In the genomic region with DNA sequence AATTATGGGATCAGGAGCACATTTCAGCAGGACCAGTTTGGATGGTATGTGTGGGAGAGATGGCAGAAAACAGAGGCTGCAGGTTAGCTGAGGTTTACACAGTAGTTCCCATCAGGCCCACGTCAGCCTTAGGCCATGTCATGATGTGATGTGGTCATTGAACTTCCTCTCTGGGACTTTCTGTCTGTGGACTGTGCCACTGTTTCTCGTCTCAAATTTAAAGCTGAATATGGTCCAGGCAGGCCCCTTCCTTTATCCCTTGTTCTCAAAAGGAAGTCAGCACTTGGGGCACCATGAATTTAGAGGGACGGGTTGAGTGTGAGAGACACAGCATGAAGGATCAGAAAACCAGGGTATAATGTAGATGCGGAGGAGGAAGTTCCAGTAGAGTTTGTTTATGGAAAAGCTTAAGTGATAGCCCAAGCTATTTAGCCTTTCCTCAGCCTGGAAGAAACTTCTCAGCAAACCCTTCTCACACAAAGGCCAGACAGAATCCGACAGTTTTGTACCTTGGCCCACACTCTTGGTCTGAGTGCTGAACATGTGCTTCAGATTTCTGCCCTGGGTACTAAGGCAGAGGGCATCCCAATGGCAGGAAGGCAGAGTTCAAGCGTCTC, we compare ENCODE assay signal across 15 cellular contexts. TPM values are rescaled to one million over a fixed set of nuclear protein-coding genes. Genes with fewer than 3 reads are reported as not detected.
DNase-seq lines count a peak whose midpoint lies in the region; ATAC-seq and TF ChIP-seq lines count a peak whose summit lies in the region.
"Had no signal": no experiment of that assay in that cellular context is flagged by ENCODE, and none has a peak within 500 bp of the region (broad histone marks: within the 10 kb centered on the region; RNA-seq: fewer than 3 reads in every experiment).

No MANE protein-coding gene starts in this region.

- H3K27me3 ChIP-seq in mesendoderm (ENCODE audit: insufficient read depth, low read length, poor library complexity) (no peaks in the 10 kb centered on the region), tibial nerve (no peaks in the 10 kb centered on the region), right atrium auricular region (no peaks in the 10 kb centered on the region)
- H3K27me3 ChIP-seq: body of pancreas had no signal

- no peak overlapping the region for H3K27ac Mint-ChIP-seq in activated T-cell treated with anti-CD3 and anti-CD28 coated beads, Interleukin-2, amount 50 U/mL, for 72 hours
- H3K27ac Mint-ChIP-seq: activated T-cell treated with anti-CD3 and anti-CD28 coated beads, Interleukin-2, amount 50 U/mL, for 24 hours had no signal

- no peak overlapping the region for H3K23ac ChIP-seq in mesendoderm (ENCODE audit: low read length)

- H3K27ac ChIP-seq in mesendoderm (ENCODE audit: low read depth, low read length) (no peak overlapping the region), tibial nerve (peak overlapping the region in 3 of 4 donors; percentile 63 to 66 (median 64)), right atrium auricular region (peak overlapping the region in 1 of 2 donors; percentile 6)
- H3K27ac ChIP-seq: 22Rv1 had no signal

- H2BK120ac ChIP-seq in mesendoderm (ENCODE audit: low read depth, low read length): no peak overlapping the region

- no peak for TF ChIP-seq POLR2A in tibial nerve (IDR thresholded peaks at IDR 0.05)

- H3K79me1 ChIP-seq in mesendoderm (ENCODE audit: low read length): no peaks in the 10 kb centered on the region

- H3K4me3 ChIP-seq in mesendoderm (ENCODE audit: low read length): no peak overlapping the region
- no peak overlapping the region for H3K4me3 ChIP-seq in tibial nerve
- H3K4me3 ChIP-seq in right atrium auricular region: no peak overlapping the region
- H3K4me3 ChIP-seq: body of pancreas, lung had no signal

- no peak overlapping the region for H3K4me3 Mint-ChIP-seq in activated T-cell treated with anti-CD3 and anti-CD28 coated beads, Interleukin-2, amount 50 U/mL, for 72 hours
- H3K4me3 Mint-ChIP-seq: activated T-cell treated with anti-CD3 and anti-CD28 coated beads, Interleukin-2, amount 50 U/mL, for 24 hours had no signal

- H3K4me1 ChIP-seq in mesendoderm (ENCODE audit: control insufficient read depth, low read depth, low read length): peaks cover 6% of the 10 kb centered on the region
- H3K4me1 ChIP-seq in tibial nerve: peaks cover 0 to 50% (median 19%) of the 10 kb centered on the region in 4 donors
- peaks cover 0 to 32% of the 10 kb centered on the region in 2 donors for H3K4me1 ChIP-seq in right atrium auricular region

- ATAC-seq in activated T-cell treated with anti-CD3 and anti-CD28 coated beads, Interleukin-2, amount 50 U/mL, for 72 hours (replicated peaks in 1 of 2): no peak
- ATAC-seq: body of pancreas had no signal

- no peak overlapping the region for H2BK5ac ChIP-seq in mesendoderm (ENCODE audit: low read length)

- peaks cover 29% of the 10 kb centered on the region for H3K4me1 Mint-ChIP-seq in activated T-cell treated with anti-CD3 and anti-CD28 coated beads, Interleukin-2, amount 50 U/mL, for 72 hours (ENCODE audit: low read depth)

- no peak overlapping the region for H2AK5ac ChIP-seq in mesendoderm (ENCODE audit: low read length)

- peaks cover 15% of the 10 kb centered on the region for H3K27me3 Mint-ChIP-seq in activated T-cell treated with anti-CD3 and anti-CD28 coated beads, Interleukin-2, amount 50 U/mL, for 72 hours (ENCODE audit: low read depth)

- DNase-seq in NOMO-1 (lab: John Stamatoyannopoulos, UW; ENCODE audit: unreplicated experiment in 2 of 2) (peak; percentile 22 to 69), NOMO-1 treated with dmso at 0.1 percent for 144 hours (lab: John Stamatoyannopoulos, UW; ENCODE audit: unreplicated experiment) (no peak), amniotic epithelial cell (ENCODE audit: low read depth) (peak; percentile 43), mesendoderm (no peak), tibial nerve (ENCODE audit: low spot score in 2 of 2) (no peak), T1000 (lab: John Stamatoyannopoulos, UW) (no peak), right atrium auricular region (ENCODE audit: low spot score) (no peak)
- DNase-seq in activated T-cell treated with anti-CD3 and anti-CD28 coated beads, Interleukin-2, amount 50 U/mL, for 72 hours: no peak
- DNase-seq: activated T-cell treated with anti-CD3 and anti-CD28 coated beads, Interleukin-2, amount 50 U/mL, for 24 hours; body of pancreas; COR-L47; MM.1S; Right ventricle myocardium superior had no signal

- no peak overlapping the region for H3K9ac ChIP-seq in mesendoderm (ENCODE audit: low read length)

- H4K5ac ChIP-seq in mesendoderm (ENCODE audit: low read length): no peak overlapping the region

- no peaks in the 10 kb centered on the region for H3K36me3 Mint-ChIP-seq in activated T-cell treated with anti-CD3 and anti-CD28 coated beads, Interleukin-2, amount 50 U/mL, for 72 hours (ENCODE audit: insufficient read depth in 2 of 2)

- H3K9me3 ChIP-seq in tibial nerve (no peaks in the 10 kb centered on the region), right atrium auricular region (no peaks in the 10 kb centered on the region)
- H3K9me3 ChIP-seq: body of pancreas had no signal

- TF ChIP-seq EP300 in tibial nerve (IDR thresholded peaks at IDR 0.05): no peak

- H3K18ac ChIP-seq in mesendoderm (ENCODE audit: low read length): no peak overlapping the region

- WGBS in mesendoderm (ENCODE audit: extremely low coverage, insufficient coverage, low lambda C conversion rate): no CpG with 5 or more reads among the region's 6 CpGs
- WGBS in tibial nerve, 2 donors: 53 to 63% methylated on average over 6 of the region's 6 CpGs

- no peaks in the 10 kb centered on the region for H3K9me3 Mint-ChIP-seq in activated T-cell treated with anti-CD3 and anti-CD28 coated beads, Interleukin-2, amount 50 U/mL, for 72 hours
- H3K9me3 Mint-ChIP-seq: activated T-cell treated with anti-CD3 and anti-CD28 coated beads, Interleukin-2, amount 50 U/mL, for 24 hours had no signal

- no peaks in the 10 kb centered on the region for H3K79me2 ChIP-seq in mesendoderm (ENCODE audit: control insufficient read depth, insufficient read depth, low read length)

- no peaks in the 10 kb centered on the region for H3K36me3 ChIP-seq in mesendoderm (ENCODE audit: control insufficient read depth, insufficient read depth, low read length)
- no peaks in the 10 kb centered on the region for H3K36me3 ChIP-seq in tibial nerve
- no peaks in the 10 kb centered on the region for H3K36me3 ChIP-seq in right atrium auricular region

- H4K8ac ChIP-seq in mesendoderm (ENCODE audit: low read depth, low read length): no peak overlapping the region

- H3K4me2 ChIP-seq in mesendoderm (ENCODE audit: low read length): no peak overlapping the region

- H2BK15ac ChIP-seq in mesendoderm (replicated peaks; ENCODE audit: low read depth): no peak overlapping the region

- no peak overlapping the region for H3K4ac ChIP-seq in mesendoderm (ENCODE audit: low read depth, low read length)

- H3K56ac ChIP-seq in mesendoderm (ENCODE audit: low read length): peak overlapping the region; percentile 11

- TF ChIP-seq CTCF in tibial nerve (IDR thresholded peaks at IDR 0.05) (no peak), right atrium auricular region (IDR thresholded peaks at IDR 0.05) (no peak)

RNA-seq across cellular contexts. Expression of a gene that starts 3.6 kb away (rescaled TPM):
- 4.1 TPM for polyA plus RNA-seq in mesendoderm (2013, experiment 1 of 2)
- 4.5 TPM for polyA plus RNA-seq in mesendoderm (2013, experiment 2 of 2)
- total RNA-seq in tibial nerve (1,000 to 10,000 TPM; 1,043 to 8,473 (median 5,787) TPM), right atrium auricular region (100 to 1,000 TPM in 1 of 2 donors, 10 to 100 TPM in 1; 99.0 to 358 TPM)
- total RNA-seq in activated T-cell treated with anti-CD3 and anti-CD28 coated beads, Interleukin-2, amount 50 U/mL, for 72 hours: 1 to 10 TPM; 5.7 to 9.2 TPM

RNA-seq across cellular contexts. Expression of a gene that starts 9.4 kb away (rescaled TPM):
- not detected for polyA plus RNA-seq in mesendoderm (2013, experiment 1 of 2)
- polyA plus RNA-seq in mesendoderm (2013, experiment 2 of 2): 0.01 TPM
- total RNA-seq in tibial nerve (1 to 10 TPM in 1 of 4 donors, under 1 TPM in 3; 0.30 to 2.9 (median 0.72) TPM), right atrium auricular region (not detected)
- 1 to 10 TPM; 2.2 to 7.9 TPM for total RNA-seq in activated T-cell treated with anti-CD3 and anti-CD28 coated beads, Interleukin-2, amount 50 U/mL, for 72 hours
- total RNA-seq: body of pancreas, Right ventricle myocardium superior had no signal

RNA-seq across cellular contexts. Expression of a gene that starts 14.7 kb away (rescaled TPM):
- 4.4 TPM for polyA plus RNA-seq in mesendoderm (2013, experiment 1 of 2)
- 4.3 TPM for polyA plus RNA-seq in mesendoderm (2013, experiment 2 of 2)
- 10 to 100 TPM; 51.8 to 57.0 (median 54.3) TPM for total RNA-seq in tibial nerve
- total RNA-seq in activated T-cell treated with anti-CD3 and anti-CD28 coated beads, Interleukin-2, amount 50 U/mL, for 72 hours: 10 to 100 TPM; 30.0 to 31.5 TPM
- 10 to 100 TPM; 33.5 to 64.5 TPM for total RNA-seq in right atrium auricular region

RNA-seq across cellular contexts. Expression of a gene that starts 44.0 kb away (rescaled TPM):
- 15.4 TPM for polyA plus RNA-seq in mesendoderm (2013, experiment 1 of 2)
- polyA plus RNA-seq in mesendoderm (2013, experiment 2 of 2): 22.5 TPM
- total RNA-seq in tibial nerve (100 to 1,000 TPM; 411 to 653 (median 546) TPM), right atrium auricular region (100 to 1,000 TPM in 1 of 2 donors, 10 to 100 TPM in 1; 76.2 to 153 TPM)
- total RNA-seq in activated T-cell treated with anti-CD3 and anti-CD28 coated beads, Interleukin-2, amount 50 U/mL, for 72 hours: 1 to 10 TPM; 1.5 to 2.6 TPM

Comparison
In these comparisons a context has a peak if more than half of its experiments do, and no peak if none do; other contexts are left out.
1. DNase-seq: peak in NOMO-1 (2 of 2) and amniotic epithelial cell (single experiment); none in NOMO-1 treated with dmso at 0.1 percent for 144 hours (single experiment), mesendoderm (single experiment), tibial nerve (0 of 2), activated T-cell treated with anti-CD3 and anti-CD28 coated beads, Interleukin-2, amount 50 U/mL, for 72 hours (0 of 2), T1000 (single experiment) and right atrium auricular region (single experiment).
2. RNA of a gene that starts 3.6 kb away (total RNA-seq): 1,043 to 8,473 TPM in tibial nerve and 99.0 to 358 TPM in right atrium auricular region; 5.7 to 9.2 TPM in activated T-cell treated with anti-CD3 and anti-CD28 coated beads, Interleukin-2, amount 50 U/mL, for 72 hours; every median in the first group is over 4 times any median in the second.